Comparison of ENCODE assay signal across 9 cellular contexts in genomic region chr7:99631311-99632109, GRCh38. TPM values are rescaled to one million over a fixed set of nuclear protein-coding genes. Genes with fewer than 3 reads are reported as not detected.
DNase-seq lines count a peak whose midpoint lies in the region; ATAC-seq, FAIRE-seq and TF ChIP-seq lines count a peak whose summit lies in the region.
"Had no signal": no experiment of that assay in that cellular context is flagged by ENCODE, and none has a peak within 500 bp of the region (broad histone marks: within the 10 kb centered on the region; RNA-seq: fewer than 3 reads in every experiment).

No MANE protein-coding gene starts in this region.

- POLR2A ChIA-PET in HepG2 (lab: Yijun Ruan, JAX) = interaction anchor here (0.7 to 3.7 kb wide), 8 partner anchors 10 to 345 kb away, joined by 3 to 35 read pairs (median 4); partner anchors contain the start of genes AZGP1, TRIM4 and ZSCAN25

- no TSS peak for BruUV-seq in HepG2 (replicated peaks; lab: Mats Ljungman, UMichigan)

- TF ChIP-seq CTCF in HepG2 (CRISPR knock-in tag; IDR thresholded peaks at IDR 0.05) (peak; percentile 86), spleen (IDR thresholded peaks at IDR 0.05 in 8 of 11, conservative IDR thresholded peaks at IDR 0.05 in 3 of 11) (no peak)

- peak; percentile 90 for TF ChIP-seq RAD21 in HepG2 (CRISPR knock-in tag; IDR thresholded peaks at IDR 0.05)

- DNase-seq in G401 (ENCODE audit: low spot score) (peak; percentile 49), NCI-H2107 treated with DMSO at 0.1 percent for 48 hours (lab: John Stamatoyannopoulos, UW; ENCODE audit: unreplicated experiment) (peak; percentile 82), astrocyte of the hippocampus (ENCODE audit: low read depth, low spot score) (peak; percentile 68), HepG2 (ENCODE audit: low spot score) (peak; percentile 64), spleen (no peak), COLO829 (ENCODE audit: low spot score) (no peak), GOT3 (lab: John Stamatoyannopoulos, UW) (no peak)

- peak; percentile 48 for FAIRE-seq in HepG2 (lab: Jason Lieb, UNC)

- H3K4me2 ChIP-seq in HepG2 (ENCODE audit: low read depth, low read length) = no peak overlapping the region

- 59% methylated on average over 8 of the region's 8 CpGs for WGBS in HepG2 (ENCODE audit: low lambda C conversion rate)
- 56 to 71% (median 61%) methylated on average over 8 of the region's 8 CpGs for WGBS in spleen, 5 donors

- in situ Hi-C loops in G401 (cut with HindIII; ENCODE audit: low sequenced_read_pairs) = no loop called here
- in situ Hi-C loops in HepG2 (cut with HindIII; ENCODE audit: extremely low pct_ligation_motif_present, low pct_unique_long_range_greater_than_20kb) = loop anchor here (10.0 kb wide), 1 partner anchor 273 kb away; no protein-coding TSS in a partner anchor

- H3K36me3 ChIP-seq in HepG2 (replicated peaks in 1 of 2; ENCODE audit: control insufficient read depth in 1 of 2, insufficient read depth in 2 of 2, low read length in 2 of 2) (peaks cover 16 to 50% of the 10 kb centered on the region in 2 experiments; a peak in 4 of 5 replicates), spleen (peaks cover 0 to 90% (median 67%) of the 10 kb centered on the region in 6 donors)

- H2AFZ ChIP-seq in HepG2 (ENCODE audit: low read length) = no peak overlapping the region

- H3K9ac ChIP-seq in HepG2 (ENCODE audit: insufficient read depth, low read depth, low read length) = no peak overlapping the region

- TF ChIP-seq EP300 in HepG2 (IDR thresholded peaks at IDR 0.05; ENCODE audit: low read depth in 2 of 2, low read length in 2 of 2) = 0 out of 4 replicates have a peak, but pooled peaks of 1 of the 2 experiments have one; percentile 17
- TF ChIP-seq EP300 in HepG2 (CRISPR knock-in tag; IDR thresholded peaks at IDR 0.05; ENCODE audit: borderline replicate concordance) = no peak

- H3K9me3 ChIP-seq in HepG2 (ENCODE audit: low read length) (no peaks in the 10 kb centered on the region), spleen (no peaks in the 10 kb centered on the region)

- intact Hi-C loops in HepG2 (cut with micrococcal nuclease; ENCODE audit: unreplicated experiment) = loop anchor here (1.0 to 10.0 kb wide), 6 partner anchors 61 to 422 kb away; partner anchors contain the start of gene TRIM4
- intact Hi-C loops in spleen (cut with DNase I; ENCODE audit: low total_unique reads) = no loop called here

- CTCF ChIA-PET in HepG2 (lab: Yijun Ruan, JAX; ENCODE audit: low intra/inter-chr PET ratio, low total read pairs) = interaction anchor here (1.0 to 1.5 kb wide), 2 partner anchors 206 to 281 kb away, joined by 4 to 8 read pairs; no protein-coding TSS in a partner anchor

- no peaks in the 10 kb centered on the region for H3K79me2 ChIP-seq in HepG2 (ENCODE audit: insufficient read depth, low read length)

- H3K27me3 ChIP-seq in HepG2 (ENCODE audit: control insufficient read depth in 1 of 2, insufficient read depth in 2 of 2, low read length in 2 of 2) (no peaks in the 10 kb centered on the region), spleen (replicated peaks in 1 of 7) (no peaks in the 10 kb centered on the region)

- H3K27ac ChIP-seq in HepG2 (ENCODE audit: extremely low read length, insufficient read depth, low read length) (peak overlapping the region; percentile 10), spleen (peak overlapping the region in 2 of 8 donors; percentile 3 to 27)

- no peak overlapping the region for H3K4me3 ChIP-seq in HepG2 (replicated peaks in 1 of 3; ENCODE audit: insufficient read depth in 1 of 3, low read depth in 2 of 3, low read length in 3 of 3)
- no peak overlapping the region for H3K4me3 ChIP-seq in spleen

- H3K4me1 ChIP-seq in HepG2 (ENCODE audit: insufficient read depth, low read length) = peaks cover 24% of the 10 kb centered on the region
- peaks cover 0 to 17% (median 0%) of the 10 kb centered on the region in 6 donors for H3K4me1 ChIP-seq in spleen

- H4K20me1 ChIP-seq in HepG2 (ENCODE audit: insufficient read depth, low read length) = no peaks in the 10 kb centered on the region

- TF ChIP-seq POLR2A in HepG2 (IDR thresholded peaks at IDR 0.05; ENCODE audit: insufficient read depth in 1 of 2, low read depth in 2 of 2, low read length in 2 of 2) (no peak), spleen (IDR thresholded peaks at IDR 0.05) (no peak)

- ATAC-seq in HepG2 = peak; percentile 89
- no peak for ATAC-seq in GM21515 (IDR thresholded peaks at IDR 0.05; ENCODE audit: unreplicated experiment)

RNA-seq across cellular contexts. Expression of gene ZSCAN25, which starts 14.8 kb away (rescaled TPM):
- total RNA-seq in G401 (2014; rRNA removed; shearing (Covaris generic)) = 7.6 and 10.6 TPM in 2 replicates
- 16.3 and 16.8 TPM in 2 replicates for total RNA-seq in HepG2 (2016; rRNA removed; fragmentation: Illumina TruSeq; extraction: Trizol)
- total RNA-seq in HepG2 (2016; cell fraction: cytosol; rRNA removed; fragmentation: Illumina TruSeq; extraction: Trizol; ENCODE audit: low read depth) = 5.3 and 8.9 TPM in 2 replicates
- 16.4 and 17.2 TPM in 2 replicates for total RNA-seq in HepG2 (2016; cell fraction: insoluble cytoplasmic fraction; rRNA removed; fragmentation: Illumina TruSeq; extraction: Trizol)
- total RNA-seq in HepG2 (2016; cell fraction: membrane; rRNA removed; fragmentation: Illumina TruSeq; extraction: Trizol) = 6.3 and 7.2 TPM in 2 replicates
- total RNA-seq in HepG2 (2016; cell fraction: nucleus; rRNA removed; fragmentation: Illumina TruSeq; extraction: Trizol) = 17.7 and 18.0 TPM in 2 replicates
- polyA plus RNA-seq in HepG2 (2011; rRNA removed) = 12.1 and 12.3 TPM in 2 replicates
- 8.5 and 9.3 TPM in 2 replicates for polyA plus RNA-seq in HepG2 (2011; cell fraction: cytosol; rRNA removed)
- polyA plus RNA-seq in HepG2 (2011; cell fraction: nucleus; rRNA removed) = 19.5 and 21.4 TPM in 2 replicates
- 6.9 and 7.4 TPM in 2 replicates for polyA plus RNA-seq in HepG2 (2012)
- 0.67 and 0.86 TPM in 2 replicates for polyA plus RNA-seq in HepG2 (2016; cell fraction: cytosol; fragmentation: Illumina TruSeq; extraction: Trizol; ENCODE audit: low read depth)
- 10.6 and 12.8 TPM in 2 replicates for polyA plus RNA-seq in HepG2 (2016; cell fraction: insoluble cytoplasmic fraction; fragmentation: Illumina TruSeq; extraction: Trizol; ENCODE audit: low read depth)
- polyA plus RNA-seq in HepG2 (2016; cell fraction: membrane; fragmentation: Illumina TruSeq; extraction: Trizol; ENCODE audit: low read depth) = 1.9 and 2.2 TPM in 2 replicates
- 22.2 and 24.0 TPM in 2 replicates for polyA plus RNA-seq in HepG2 (2016; cell fraction: nucleus; fragmentation: Illumina TruSeq; extraction: Trizol; ENCODE audit: insufficient read depth, low read depth)
- polyA minus RNA-seq in HepG2 (2011; rRNA and poly(A)+ RNA removed; ENCODE audit: low replicate concordance) = 23.9 and 24.6 TPM in 2 replicates
- polyA minus RNA-seq in HepG2 (2011; cell fraction: cytosol; rRNA and poly(A)+ RNA removed) = 7.1 and 8.5 TPM in 2 replicates
- 29.0 and 31.5 TPM in 2 replicates for polyA minus RNA-seq in HepG2 (2011; cell fraction: nucleus; rRNA and poly(A)+ RNA removed)
- 10 to 100 TPM; 18.7 to 30.8 (median 26.4) TPM for total RNA-seq in spleen
- 1 to 10 TPM; 3.8 to 7.2 (median 4.2) TPM for polyA plus RNA-seq in spleen

RNA-seq across cellular contexts. Expression of gene TMEM225B, which starts 33.4 kb away (rescaled TPM):
- 0.12 TPM in 1 of 2 replicates, not detected in the other for total RNA-seq in G401 (2014; rRNA removed; shearing (Covaris generic))
- 0.60 and 0.95 TPM in 2 replicates for total RNA-seq in HepG2 (2016; rRNA removed; fragmentation: Illumina TruSeq; extraction: Trizol)
- total RNA-seq in HepG2 (2016; cell fraction: cytosol; rRNA removed; fragmentation: Illumina TruSeq; extraction: Trizol; ENCODE audit: low read depth) = 2.2 and 2.6 TPM in 2 replicates
- total RNA-seq in HepG2 (2016; cell fraction: insoluble cytoplasmic fraction; rRNA removed; fragmentation: Illumina TruSeq; extraction: Trizol) = 0.42 and 0.65 TPM in 2 replicates
- total RNA-seq in HepG2 (2016; cell fraction: membrane; rRNA removed; fragmentation: Illumina TruSeq; extraction: Trizol) = 1.3 and 1.4 TPM in 2 replicates
- 1.3 and 1.4 TPM in 2 replicates for total RNA-seq in HepG2 (2016; cell fraction: nucleus; rRNA removed; fragmentation: Illumina TruSeq; extraction: Trizol)
- polyA plus RNA-seq in HepG2 (2011; rRNA removed) = 0.78 and 1.6 TPM in 2 replicates
- 0.83 and 1.5 TPM in 2 replicates for polyA plus RNA-seq in HepG2 (2011; cell fraction: cytosol; rRNA removed)
- 3.0 and 3.2 TPM in 2 replicates for polyA plus RNA-seq in HepG2 (2011; cell fraction: nucleus; rRNA removed)
- 1.9 and 2.5 TPM in 2 replicates for polyA plus RNA-seq in HepG2 (2012)
- 1.4 and 2.2 TPM in 2 replicates for polyA plus RNA-seq in HepG2 (2016; cell fraction: cytosol; fragmentation: Illumina TruSeq; extraction: Trizol; ENCODE audit: low read depth)
- polyA plus RNA-seq in HepG2 (2016; cell fraction: insoluble cytoplasmic fraction; fragmentation: Illumina TruSeq; extraction: Trizol; ENCODE audit: low read depth) = 0.38 and 0.45 TPM in 2 replicates
- polyA plus RNA-seq in HepG2 (2016; cell fraction: membrane; fragmentation: Illumina TruSeq; extraction: Trizol; ENCODE audit: low read depth) = 1.4 and 1.9 TPM in 2 replicates
- polyA plus RNA-seq in HepG2 (2016; cell fraction: nucleus; fragmentation: Illumina TruSeq; extraction: Trizol; ENCODE audit: insufficient read depth, low read depth) = 1.1 and 2.7 TPM in 2 replicates
- 0.12 and 0.19 TPM in 2 replicates for polyA minus RNA-seq in HepG2 (2011; rRNA and poly(A)+ RNA removed; ENCODE audit: low replicate concordance)
- polyA minus RNA-seq in HepG2 (2011; cell fraction: cytosol; rRNA and poly(A)+ RNA removed) = 1.1 TPM in 1 of 2 replicates, not detected in the other
- 0.90 and 1.2 TPM in 2 replicates for polyA minus RNA-seq in HepG2 (2011; cell fraction: nucleus; rRNA and poly(A)+ RNA removed)
- total RNA-seq in spleen = 1 to 10 TPM in 2 of 7 donors, under 1 TPM in 3, not detected in 2; 0.43 to 1.4 (median 0.77) TPM
- 1 to 10 TPM in 2 of 3 donors, under 1 TPM in 1; 0.91 to 1.6 (median 1.3) TPM for polyA plus RNA-seq in spleen
- total RNA-seq: HT1080 had no signal

RNA-seq across cellular contexts. Expression of gene CYP3A5, which starts 48.3 kb away (rescaled TPM):
- not detected in 2 replicates for total RNA-seq in G401 (2014; rRNA removed; shearing (Covaris generic))
- 1.7 and 5.7 TPM in 2 replicates for total RNA-seq in HepG2 (2016; rRNA removed; fragmentation: Illumina TruSeq; extraction: Trizol)
- 0.88 and 1.1 TPM in 2 replicates for total RNA-seq in HepG2 (2016; cell fraction: cytosol; rRNA removed; fragmentation: Illumina TruSeq; extraction: Trizol; ENCODE audit: low read depth)
- 1.5 and 4.8 TPM in 2 replicates for total RNA-seq in HepG2 (2016; cell fraction: insoluble cytoplasmic fraction; rRNA removed; fragmentation: Illumina TruSeq; extraction: Trizol)
- total RNA-seq in HepG2 (2016; cell fraction: membrane; rRNA removed; fragmentation: Illumina TruSeq; extraction: Trizol) = 1.1 and 1.4 TPM in 2 replicates
- 11.9 and 12.6 TPM in 2 replicates for total RNA-seq in HepG2 (2016; cell fraction: nucleus; rRNA removed; fragmentation: Illumina TruSeq; extraction: Trizol)
- polyA plus RNA-seq in HepG2 (2011; rRNA removed) = 9.3 and 9.6 TPM in 2 replicates
- 2.2 and 3.8 TPM in 2 replicates for polyA plus RNA-seq in HepG2 (2011; cell fraction: cytosol; rRNA removed)
- 33.5 and 37.7 TPM in 2 replicates for polyA plus RNA-seq in HepG2 (2011; cell fraction: nucleus; rRNA removed)
- 11.9 and 12.8 TPM in 2 replicates for polyA plus RNA-seq in HepG2 (2012)
- polyA plus RNA-seq in HepG2 (2016; cell fraction: cytosol; fragmentation: Illumina TruSeq; extraction: Trizol; ENCODE audit: low read depth) = 0.24 and 0.85 TPM in 2 replicates
- polyA plus RNA-seq in HepG2 (2016; cell fraction: insoluble cytoplasmic fraction; fragmentation: Illumina TruSeq; extraction: Trizol; ENCODE audit: low read depth) = 1.4 and 1.9 TPM in 2 replicates
- 0.49 and 0.56 TPM in 2 replicates for polyA plus RNA-seq in HepG2 (2016; cell fraction: membrane; fragmentation: Illumina TruSeq; extraction: Trizol; ENCODE audit: low read depth)
- polyA plus RNA-seq in HepG2 (2016; cell fraction: nucleus; fragmentation: Illumina TruSeq; extraction: Trizol; ENCODE audit: insufficient read depth, low read depth) = 9.0 and 11.5 TPM in 2 replicates
- polyA minus RNA-seq in HepG2 (2011; rRNA and poly(A)+ RNA removed; ENCODE audit: low replicate concordance) = 0.07 and 10.0 TPM in 2 replicates
- 1.8 and 4.5 TPM in 2 replicates for polyA minus RNA-seq in HepG2 (2011; cell fraction: cytosol; rRNA and poly(A)+ RNA removed)
- polyA minus RNA-seq in HepG2 (2011; cell fraction: nucleus; rRNA and poly(A)+ RNA removed) = 72.4 and 84.9 TPM in 2 replicates
- total RNA-seq in spleen = not detected
- polyA plus RNA-seq in spleen = under 1 TPM in 2 of 3 donors, not detected in 1; 0.09 to 0.10 TPM

Comparison
In these comparisons a context has a peak if more than half of its experiments do, and no peak if none do; other contexts are left out.
1. DNase-seq: peak in G401 (single experiment), NCI-H2107 treated with DMSO at 0.1 percent for 48 hours (single experiment), astrocyte of the hippocampus (single experiment) and HepG2 (single experiment); none in spleen (single experiment), COLO829 (single experiment) and GOT3 (single experiment).